Comparison of ENCODE assay signal across 1 cellular context in genomic region chr1:177274687-177275211, GRCh38.
TF ChIP-seq lines count a peak whose summit lies in the region.

No MANE protein-coding gene starts in this region.

TF ChIP-seq in HEK293, 187 proteins besides CTCF, POLR2A, EP300 and RAD21 (continued from another document):
- TF ChIP-seq ZNF398 (tag by site-specific recombination; IDR thresholded peaks at IDR 0.05) = peak; percentile 75
- peak; percentile 95 for TF ChIP-seq FEZF1 (tag by site-specific recombination; IDR thresholded peaks at IDR 0.05)
- peak; percentile 70 for TF ChIP-seq ZNF843 (tag by site-specific recombination; IDR thresholded peaks at IDR 0.05)
- TF ChIP-seq ZNF580 (tag by site-specific recombination; IDR thresholded peaks at IDR 0.05) = peak; percentile 56; the same call in 1 of the 2 replicates
- peak; percentile 48; the same call in 1 of the 2 replicates for TF ChIP-seq OSR2 (tag by site-specific recombination; IDR thresholded peaks at IDR 0.05)
- TF ChIP-seq ZFHX2 (tag by site-specific recombination; conservative IDR thresholded peaks at IDR 0.05) = peak; percentile 34
